ENCODE assay signal across 1 cellular context in the genomic region with DNA sequence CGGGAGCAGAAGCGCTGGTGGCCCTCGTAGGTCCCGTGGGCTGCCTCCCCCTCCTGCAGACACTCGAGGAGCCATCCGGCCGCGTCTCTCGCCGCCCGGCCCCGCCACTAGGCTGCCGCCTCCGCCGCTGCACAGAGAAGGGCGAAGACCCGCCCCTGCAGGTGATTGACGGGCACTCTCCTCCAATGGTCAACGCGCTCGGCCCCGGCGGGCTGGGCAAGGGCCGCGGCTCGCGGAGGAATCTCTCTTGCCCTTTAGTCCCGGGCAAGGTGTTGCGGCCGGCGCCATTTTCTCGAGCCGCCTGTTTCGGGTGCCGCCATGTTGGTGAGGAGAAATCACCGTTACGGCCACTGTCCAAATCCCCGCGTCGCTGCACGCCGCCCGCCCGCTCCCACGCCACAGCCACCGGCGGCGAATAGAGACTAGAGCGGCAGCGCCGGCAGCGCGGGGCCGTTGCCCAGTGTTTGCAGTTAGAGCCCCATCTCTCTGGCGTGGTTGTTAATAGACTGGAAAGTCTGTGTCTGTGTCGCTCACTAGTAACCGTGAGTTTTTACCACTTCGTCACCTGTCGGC.
TF ChIP-seq lines count a peak whose summit lies in the region.

A gene with protein sequence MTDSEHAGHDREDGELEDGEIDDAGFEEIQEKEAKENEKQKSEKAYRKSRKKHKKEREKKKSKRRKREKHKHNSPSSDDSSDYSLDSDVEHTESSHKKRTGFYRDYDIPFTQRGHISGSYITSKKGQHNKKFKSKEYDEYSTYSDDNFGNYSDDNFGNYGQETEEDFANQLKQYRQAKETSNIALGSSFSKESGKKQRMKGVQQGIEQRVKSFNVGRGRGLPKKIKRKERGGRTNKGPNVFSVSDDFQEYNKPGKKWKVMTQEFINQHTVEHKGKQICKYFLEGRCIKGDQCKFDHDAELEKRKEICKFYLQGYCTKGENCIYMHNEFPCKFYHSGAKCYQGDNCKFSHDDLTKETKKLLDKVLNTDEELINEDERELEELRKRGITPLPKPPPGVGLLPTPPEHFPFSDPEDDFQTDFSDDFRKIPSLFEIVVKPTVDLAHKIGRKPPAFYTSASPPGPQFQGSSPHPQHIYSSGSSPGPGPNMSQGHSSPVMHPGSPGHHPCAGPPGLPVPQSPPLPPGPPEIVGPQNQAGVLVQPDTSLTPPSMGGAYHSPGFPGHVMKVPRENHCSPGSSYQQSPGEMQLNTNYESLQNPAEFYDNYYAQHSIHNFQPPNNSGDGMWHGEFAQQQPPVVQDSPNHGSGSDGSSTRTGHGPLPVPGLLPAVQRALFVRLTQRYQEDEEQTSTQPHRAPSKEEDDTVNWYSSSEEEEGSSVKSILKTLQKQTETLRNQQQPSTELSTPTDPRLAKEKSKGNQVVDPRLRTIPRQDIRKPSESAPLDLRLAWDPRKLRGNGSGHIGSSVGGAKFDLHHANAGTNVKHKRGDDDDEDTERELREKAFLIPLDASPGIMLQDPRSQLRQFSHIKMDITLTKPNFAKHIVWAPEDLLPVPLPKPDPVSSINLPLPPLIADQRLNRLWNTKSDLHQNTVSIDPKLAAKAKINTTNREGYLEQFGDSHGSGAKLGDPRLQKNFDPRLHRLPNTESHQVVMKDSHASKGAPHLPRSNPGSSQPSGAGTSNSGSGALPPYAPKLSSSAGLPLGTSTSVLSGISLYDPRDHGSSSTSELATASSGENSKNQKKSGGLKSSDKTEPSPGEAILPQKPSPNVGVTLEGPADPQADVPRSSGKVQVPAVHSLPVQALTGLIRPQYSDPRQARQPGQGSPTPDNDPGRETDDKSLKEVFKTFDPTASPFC (plus strand): TSS at position 284 of the 573 bp plus-strand sequence. CDS start 398 bp downstream, outside the sequence.

TF ChIP-seq in K562, 482 proteins besides CTCF, POLR2A, EP300 and RAD21 (continued from another document and continues in another):
- TF ChIP-seq, protein P1, sequence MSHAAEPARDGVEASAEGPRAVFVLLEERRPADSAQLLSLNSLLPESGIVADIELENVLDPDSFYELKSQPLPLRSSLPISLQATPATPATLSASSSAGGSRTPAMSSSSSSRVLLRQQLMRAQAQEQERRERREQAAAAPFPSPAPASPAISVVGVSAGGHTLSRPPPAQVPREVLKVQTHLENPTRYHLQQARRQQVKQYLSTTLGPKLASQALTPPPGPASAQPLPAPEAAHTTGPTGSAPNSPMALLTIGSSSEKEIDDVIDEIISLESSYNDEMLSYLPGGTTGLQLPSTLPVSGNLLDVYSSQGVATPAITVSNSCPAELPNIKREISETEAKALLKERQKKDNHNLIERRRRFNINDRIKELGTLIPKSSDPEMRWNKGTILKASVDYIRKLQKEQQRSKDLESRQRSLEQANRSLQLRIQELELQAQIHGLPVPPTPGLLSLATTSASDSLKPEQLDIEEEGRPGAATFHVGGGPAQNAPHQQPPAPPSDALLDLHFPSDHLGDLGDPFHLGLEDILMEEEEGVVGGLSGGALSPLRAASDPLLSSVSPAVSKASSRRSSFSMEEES (CRISPR knock-in tag; IDR thresholded peaks at IDR 0.05) = peak; percentile 4; the same call in 1 of the 2 replicates
- TF ChIP-seq, protein P2, sequence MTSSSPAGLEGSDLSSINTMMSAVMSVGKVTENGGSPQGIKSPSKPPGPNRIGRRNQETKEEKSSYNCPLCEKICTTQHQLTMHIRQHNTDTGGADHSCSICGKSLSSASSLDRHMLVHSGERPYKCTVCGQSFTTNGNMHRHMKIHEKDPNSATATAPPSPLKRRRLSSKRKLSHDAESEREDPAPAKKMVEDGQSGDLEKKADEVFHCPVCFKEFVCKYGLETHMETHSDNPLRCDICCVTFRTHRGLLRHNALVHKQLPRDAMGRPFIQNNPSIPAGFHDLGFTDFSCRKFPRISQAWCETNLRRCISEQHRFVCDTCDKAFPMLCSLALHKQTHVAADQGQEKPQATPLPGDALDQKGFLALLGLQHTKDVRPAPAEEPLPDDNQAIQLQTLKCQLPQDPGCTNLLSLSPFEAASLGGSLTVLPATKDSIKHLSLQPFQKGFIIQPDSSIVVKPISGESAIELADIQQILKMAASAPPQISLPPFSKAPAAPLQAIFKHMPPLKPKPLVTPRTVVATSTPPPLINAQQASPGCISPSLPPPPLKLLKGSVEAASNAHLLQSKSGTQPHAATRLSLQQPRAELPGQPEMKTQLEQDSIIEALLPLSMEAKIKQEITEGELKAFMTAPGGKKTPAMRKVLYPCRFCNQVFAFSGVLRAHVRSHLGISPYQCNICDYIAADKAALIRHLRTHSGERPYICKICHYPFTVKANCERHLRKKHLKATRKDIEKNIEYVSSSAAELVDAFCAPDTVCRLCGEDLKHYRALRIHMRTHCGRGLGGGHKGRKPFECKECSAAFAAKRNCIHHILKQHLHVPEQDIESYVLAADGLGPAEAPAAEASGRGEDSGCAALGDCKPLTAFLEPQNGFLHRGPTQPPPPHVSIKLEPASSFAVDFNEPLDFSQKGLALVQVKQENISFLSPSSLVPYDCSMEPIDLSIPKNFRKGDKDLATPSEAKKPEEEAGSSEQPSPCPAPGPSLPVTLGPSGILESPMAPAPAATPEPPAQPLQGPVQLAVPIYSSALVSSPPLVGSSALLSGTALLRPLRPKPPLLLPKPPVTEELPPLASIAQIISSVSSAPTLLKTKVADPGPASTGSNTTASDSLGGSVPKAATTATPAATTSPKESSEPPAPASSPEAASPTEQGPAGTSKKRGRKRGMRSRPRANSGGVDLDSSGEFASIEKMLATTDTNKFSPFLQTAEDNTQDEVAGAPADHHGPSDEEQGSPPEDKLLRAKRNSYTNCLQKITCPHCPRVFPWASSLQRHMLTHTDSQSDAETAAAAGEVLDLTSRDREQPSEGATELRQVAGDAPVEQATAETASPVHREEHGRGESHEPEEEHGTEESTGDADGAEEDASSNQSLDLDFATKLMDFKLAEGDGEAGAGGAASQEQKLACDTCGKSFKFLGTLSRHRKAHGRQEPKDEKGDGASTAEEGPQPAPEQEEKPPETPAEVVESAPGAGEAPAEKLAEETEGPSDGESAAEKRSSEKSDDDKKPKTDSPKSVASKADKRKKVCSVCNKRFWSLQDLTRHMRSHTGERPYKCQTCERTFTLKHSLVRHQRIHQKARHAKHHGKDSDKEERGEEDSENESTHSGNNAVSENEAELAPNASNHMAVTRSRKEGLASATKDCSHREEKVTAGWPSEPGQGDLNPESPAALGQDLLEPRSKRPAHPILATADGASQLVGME (CRISPR knock-in tag; IDR thresholded peaks at IDR 0.05) = no peak
- TF ChIP-seq, protein P3, sequence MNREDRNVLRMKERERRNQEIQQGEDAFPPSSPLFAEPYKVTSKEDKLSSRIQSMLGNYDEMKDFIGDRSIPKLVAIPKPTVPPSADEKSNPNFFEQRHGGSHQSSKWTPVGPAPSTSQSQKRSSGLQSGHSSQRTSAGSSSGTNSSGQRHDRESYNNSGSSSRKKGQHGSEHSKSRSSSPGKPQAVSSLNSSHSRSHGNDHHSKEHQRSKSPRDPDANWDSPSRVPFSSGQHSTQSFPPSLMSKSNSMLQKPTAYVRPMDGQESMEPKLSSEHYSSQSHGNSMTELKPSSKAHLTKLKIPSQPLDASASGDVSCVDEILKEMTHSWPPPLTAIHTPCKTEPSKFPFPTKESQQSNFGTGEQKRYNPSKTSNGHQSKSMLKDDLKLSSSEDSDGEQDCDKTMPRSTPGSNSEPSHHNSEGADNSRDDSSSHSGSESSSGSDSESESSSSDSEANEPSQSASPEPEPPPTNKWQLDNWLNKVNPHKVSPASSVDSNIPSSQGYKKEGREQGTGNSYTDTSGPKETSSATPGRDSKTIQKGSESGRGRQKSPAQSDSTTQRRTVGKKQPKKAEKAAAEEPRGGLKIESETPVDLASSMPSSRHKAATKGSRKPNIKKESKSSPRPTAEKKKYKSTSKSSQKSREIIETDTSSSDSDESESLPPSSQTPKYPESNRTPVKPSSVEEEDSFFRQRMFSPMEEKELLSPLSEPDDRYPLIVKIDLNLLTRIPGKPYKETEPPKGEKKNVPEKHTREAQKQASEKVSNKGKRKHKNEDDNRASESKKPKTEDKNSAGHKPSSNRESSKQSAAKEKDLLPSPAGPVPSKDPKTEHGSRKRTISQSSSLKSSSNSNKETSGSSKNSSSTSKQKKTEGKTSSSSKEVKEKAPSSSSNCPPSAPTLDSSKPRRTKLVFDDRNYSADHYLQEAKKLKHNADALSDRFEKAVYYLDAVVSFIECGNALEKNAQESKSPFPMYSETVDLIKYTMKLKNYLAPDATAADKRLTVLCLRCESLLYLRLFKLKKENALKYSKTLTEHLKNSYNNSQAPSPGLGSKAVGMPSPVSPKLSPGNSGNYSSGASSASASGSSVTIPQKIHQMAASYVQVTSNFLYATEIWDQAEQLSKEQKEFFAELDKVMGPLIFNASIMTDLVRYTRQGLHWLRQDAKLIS (CRISPR knock-in tag; IDR thresholded peaks at IDR 0.05) = peak; percentile 95
- TF ChIP-seq BACH1 (tag; IDR thresholded peaks at IDR 0.05) = peak; percentile 82
- no peak for TF ChIP-seq TFAM (CRISPR knock-in tag; conservative IDR thresholded peaks at IDR 0.05)
- TF ChIP-seq, protein P4, sequence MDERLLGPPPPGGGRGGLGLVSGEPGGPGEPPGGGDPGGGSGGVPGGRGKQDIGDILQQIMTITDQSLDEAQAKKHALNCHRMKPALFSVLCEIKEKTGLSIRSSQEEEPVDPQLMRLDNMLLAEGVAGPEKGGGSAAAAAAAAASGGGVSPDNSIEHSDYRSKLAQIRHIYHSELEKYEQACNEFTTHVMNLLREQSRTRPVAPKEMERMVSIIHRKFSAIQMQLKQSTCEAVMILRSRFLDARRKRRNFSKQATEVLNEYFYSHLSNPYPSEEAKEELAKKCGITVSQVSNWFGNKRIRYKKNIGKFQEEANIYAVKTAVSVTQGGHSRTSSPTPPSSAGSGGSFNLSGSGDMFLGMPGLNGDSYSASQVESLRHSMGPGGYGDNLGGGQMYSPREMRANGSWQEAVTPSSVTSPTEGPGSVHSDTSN (CRISPR knock-in tag; IDR thresholded peaks at IDR 0.05; ENCODE audit: low read depth) = peak; percentile 99
- TF ChIP-seq, protein P4 (tag; conservative IDR thresholded peaks at IDR 0.05; ENCODE audit: low read depth) = peak; percentile 99
- TF ChIP-seq HDAC2 (IDR thresholded peaks at IDR 0.05) = peak; percentile 79; the same call in 1 of the 2 replicates
- no peak for TF ChIP-seq ZNF79 (CRISPR knock-in tag; IDR thresholded peaks at IDR 0.05; ENCODE audit: low read depth)
- no peak for TF ChIP-seq RFX5 (IDR thresholded peaks at IDR 0.05; ENCODE audit: low read depth, low read length)
- TF ChIP-seq, protein P5, sequence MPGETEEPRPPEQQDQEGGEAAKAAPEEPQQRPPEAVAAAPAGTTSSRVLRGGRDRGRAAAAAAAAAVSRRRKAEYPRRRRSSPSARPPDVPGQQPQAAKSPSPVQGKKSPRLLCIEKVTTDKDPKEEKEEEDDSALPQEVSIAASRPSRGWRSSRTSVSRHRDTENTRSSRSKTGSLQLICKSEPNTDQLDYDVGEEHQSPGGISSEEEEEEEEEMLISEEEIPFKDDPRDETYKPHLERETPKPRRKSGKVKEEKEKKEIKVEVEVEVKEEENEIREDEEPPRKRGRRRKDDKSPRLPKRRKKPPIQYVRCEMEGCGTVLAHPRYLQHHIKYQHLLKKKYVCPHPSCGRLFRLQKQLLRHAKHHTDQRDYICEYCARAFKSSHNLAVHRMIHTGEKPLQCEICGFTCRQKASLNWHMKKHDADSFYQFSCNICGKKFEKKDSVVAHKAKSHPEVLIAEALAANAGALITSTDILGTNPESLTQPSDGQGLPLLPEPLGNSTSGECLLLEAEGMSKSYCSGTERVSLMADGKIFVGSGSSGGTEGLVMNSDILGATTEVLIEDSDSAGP (CRISPR knock-in tag; IDR thresholded peaks at IDR 0.05) = no peak
- TF ChIP-seq SIRT6 (IDR thresholded peaks at IDR 0.05; ENCODE audit: low read depth, low read length) = no peak
- TF ChIP-seq MYC (IDR thresholded peaks at IDR 0.05; ENCODE audit: low read depth, low read length) = peak; percentile 92
- peak; percentile 94 for TF ChIP-seq MYC (CRISPR knock-in tag; IDR thresholded peaks at IDR 0.05; ENCODE audit: borderline replicate concordance, low read depth)
- peak; percentile 83 for TF ChIP-seq GTF2A2 (tag; IDR thresholded peaks at IDR 0.05)
- TF ChIP-seq HNRNPK (IDR thresholded peaks at IDR 0.05; ENCODE audit: low read depth, low read length, poor library complexity, severe bottlenecking) = no peak
- no peak for TF ChIP-seq WHSC1 (IDR thresholded peaks at IDR 0.05; ENCODE audit: low read length)
- peak; percentile 99 for TF ChIP-seq EP400 (IDR thresholded peaks at IDR 0.05)
